14 cellular contexts compared by ENCODE assay signal in the genomic region with DNA sequence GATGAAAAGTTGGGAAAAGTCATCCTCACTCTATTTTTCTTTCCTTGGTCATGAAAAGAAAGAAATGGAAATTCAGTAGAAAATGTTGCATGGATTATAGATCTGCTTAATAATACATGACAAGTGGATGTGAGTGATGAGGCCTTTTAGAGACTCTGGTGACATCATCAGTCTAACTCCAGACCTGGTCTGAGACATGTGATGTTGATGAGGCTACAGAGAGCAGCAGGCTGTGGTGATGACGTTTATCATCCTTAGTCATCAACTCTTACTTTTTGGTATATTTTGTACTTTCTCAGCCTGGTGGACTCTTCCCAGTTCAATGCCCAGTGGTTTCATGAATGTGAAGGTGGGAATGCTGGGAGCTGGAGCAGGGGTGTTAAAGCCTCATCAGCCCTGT.
DNase-seq lines count a peak whose midpoint lies in the region; ATAC-seq and TF ChIP-seq lines count a peak whose summit lies in the region.
"Had no signal": no experiment of that assay in that cellular context is flagged by ENCODE, and none has a peak within 500 bp of the region (broad histone marks: within the 10 kb centered on the region; RNA-seq: fewer than 3 reads in every experiment).

No MANE protein-coding gene starts in this region.

- no peaks in the 10 kb centered on the region for H3K27me3 ChIP-seq in Caco-2 (replicated peaks; ENCODE audit: control insufficient read depth, insufficient read depth, low read length)
- H3K27me3 ChIP-seq in lower lobe of right lung (ENCODE audit: low read depth), result no peaks in the 10 kb centered on the region
- no peaks in the 10 kb centered on the region for H3K27me3 ChIP-seq in stomach
- H3K27me3 ChIP-seq in CD8-positive, alpha-beta memory T cell (ENCODE audit: insufficient read depth, low read length, poor library complexity, severe bottlenecking), result no peaks in the 10 kb centered on the region

- DNase-seq in Caco-2 (no peak), LHCN-M2 (ENCODE audit: low read depth) (peak; percentile 70), dermis blood vessel endothelial cell (peak; percentile 8), lower lobe of right lung (no peak), NCI-H2107 treated with DMSO at 0.1 percent for 48 hours (lab: John Stamatoyannopoulos, UW; ENCODE audit: unreplicated experiment) (no peak), progenitor cell of endocrine pancreas (ENCODE audit: low spot score, unreplicated experiment) (no peak), stomach (no peak)
- DNase-seq in CD8-positive, alpha-beta memory T cell, result no peak
- DNase-seq: amygdala; left cardiac atrium; psoas muscle; stimulated activated CD4-positive, alpha-beta T cell treated with anti-CD3 and anti-CD28 coated beads, Interleukin-1b, Interleukin-23, amount 100 ng/mL, for 48 hours had no signal

- CTCF ChIA-PET in Caco-2 (lab: Charles Lee), result no interaction called here
- CTCF ChIA-PET in CD8-positive, alpha-beta memory T cell (lab: Charles Lee), result no interaction called here

- no peak for TF ChIP-seq CTCF in Caco-2 (IDR thresholded peaks at IDR 0.05; ENCODE audit: insufficient read depth in 1 of 2, low read depth in 1 of 2, low read length in 1 of 2, severe bottlenecking in 1 of 2, unreplicated experiment in 1 of 2)
- no peak for TF ChIP-seq CTCF in lower lobe of right lung (IDR thresholded peaks at IDR 0.05)
- TF ChIP-seq CTCF in progenitor cell of endocrine pancreas (IDR thresholded peaks at IDR 0.05; ENCODE audit: unreplicated experiment), result no peak
- TF ChIP-seq CTCF in stomach (IDR thresholded peaks at IDR 0.05), result no peak

- H3K27ac Mint-ChIP-seq in Caco-2 (ENCODE audit: unreplicated experiment) (peak overlapping the region; percentile 94), progenitor cell of endocrine pancreas (no peak overlapping the region)
- H3K27ac Mint-ChIP-seq in CD8-positive, alpha-beta memory T cell, result no peak overlapping the region
- H3K27ac Mint-ChIP-seq: CD14-positive monocyte had no signal

- H3K9me3 Mint-ChIP-seq in Caco-2 (ENCODE audit: unreplicated experiment) (peaks cover 12% of the 10 kb centered on the region), progenitor cell of endocrine pancreas (ENCODE audit: low read depth) (peaks cover 9% of the 10 kb centered on the region)
- peaks cover 4 to 8% (median 6%) of the 10 kb centered on the region in 5 donors for H3K9me3 Mint-ChIP-seq in CD8-positive, alpha-beta memory T cell

- H3K27ac ChIP-seq in lower lobe of right lung, result peak overlapping the region; percentile 61
- H3K27ac ChIP-seq in stomach, result peak overlapping the region in 2 of 5 donors; percentile 70 to 75
- H3K27ac ChIP-seq in CD8-positive, alpha-beta memory T cell (ENCODE audit: low read depth, low read length), result no peak overlapping the region
- H3K27ac ChIP-seq: psoas muscle had no signal

- peaks cover 18% of the 10 kb centered on the region for H3K4me1 ChIP-seq in Caco-2
- H3K4me1 ChIP-seq in lower lobe of right lung, result no peaks in the 10 kb centered on the region
- peaks cover 6 to 39% (median 22%) of the 10 kb centered on the region in 4 donors for H3K4me1 ChIP-seq in stomach
- H3K4me1 ChIP-seq in CD8-positive, alpha-beta memory T cell (ENCODE audit: insufficient read depth, low read length), result no peaks in the 10 kb centered on the region

- no peak for ATAC-seq in lower lobe of right lung
- ATAC-seq: activated CD4-positive, CD25-positive, alpha-beta regulatory T cell treated with anti-CD3 and anti-CD28 coated beads, Interleukin-2, amount 50 U/mL, for 24 hours had no signal

- H3K4me3 Mint-ChIP-seq in Caco-2 (ENCODE audit: unreplicated experiment), result no peak overlapping the region
- no peak overlapping the region for H3K4me3 Mint-ChIP-seq in progenitor cell of endocrine pancreas (ENCODE audit: low read depth)
- H3K4me3 Mint-ChIP-seq in CD8-positive, alpha-beta memory T cell, result no peak overlapping the region
- H3K4me3 Mint-ChIP-seq: CD14-positive monocyte had no signal

- intact Hi-C loops in Caco-2 (cut with micrococcal nuclease; ENCODE audit: unreplicated experiment), result no loop called here
- intact Hi-C loops in lower lobe of right lung (cut with DNase I), result no loop called here
- intact Hi-C loops in stomach (cut with DNase I; ENCODE audit: low total_unique reads), result no loop called here

- H3K9me3 ChIP-seq in Caco-2 (no peaks in the 10 kb centered on the region), lower lobe of right lung (peaks cover 4% of the 10 kb centered on the region), stomach (peaks cover 0 to 8% (median 0%) of the 10 kb centered on the region in 4 donors)
- no peaks in the 10 kb centered on the region for H3K9me3 ChIP-seq in CD8-positive, alpha-beta memory T cell (ENCODE audit: low read length)

- H3K27me3 Mint-ChIP-seq in Caco-2 (ENCODE audit: insufficient read depth, unreplicated experiment), result no peaks in the 10 kb centered on the region
- H3K27me3 Mint-ChIP-seq in progenitor cell of endocrine pancreas, result no peaks in the 10 kb centered on the region
- H3K27me3 Mint-ChIP-seq in CD8-positive, alpha-beta memory T cell, result no peaks in the 10 kb centered on the region

- H3K4me1 Mint-ChIP-seq in Caco-2 (ENCODE audit: low read depth, unreplicated experiment) (peaks cover 17% of the 10 kb centered on the region), progenitor cell of endocrine pancreas (ENCODE audit: low read depth) (peaks cover 17% of the 10 kb centered on the region)
- H3K4me1 Mint-ChIP-seq in CD8-positive, alpha-beta memory T cell, result no peaks in the 10 kb centered on the region
- H3K4me1 Mint-ChIP-seq: CD14-positive monocyte had no signal

- no TSS peak for BruUV-seq in Caco-2 (replicated peaks; lab: Mats Ljungman, UMichigan)

- TF ChIP-seq EP300 in stomach (IDR thresholded peaks at IDR 0.05), result no peak

- no peak for TF ChIP-seq POLR2A in stomach (IDR thresholded peaks at IDR 0.05)

- H3K36me3 ChIP-seq in Caco-2 (ENCODE audit: control insufficient read depth, insufficient read depth, low read length) (no peaks in the 10 kb centered on the region), lower lobe of right lung (no peaks in the 10 kb centered on the region), stomach (peaks cover 0 to 10% (median 0%) of the 10 kb centered on the region in 4 donors)
- no peaks in the 10 kb centered on the region for H3K36me3 ChIP-seq in CD8-positive, alpha-beta memory T cell (ENCODE audit: insufficient read depth, low read length)

- WGBS in stomach, 5 donors, result 52 to 84% (median 71%) methylated on average over 1 of the region's 1 CpG

- no peak overlapping the region for H3K4me3 ChIP-seq in Caco-2 (ENCODE audit: low read depth, low read length)
- no peak overlapping the region for H3K4me3 ChIP-seq in lower lobe of right lung
- H3K4me3 ChIP-seq in stomach, result no peak overlapping the region
- no peak overlapping the region for H3K4me3 ChIP-seq in CD8-positive, alpha-beta memory T cell (ENCODE audit: low read length)
- H3K4me3 ChIP-seq: psoas muscle had no signal

- H3K36me3 Mint-ChIP-seq in Caco-2 (ENCODE audit: insufficient read depth, unreplicated experiment), result no peaks in the 10 kb centered on the region
- peaks cover 4% of the 10 kb centered on the region for H3K36me3 Mint-ChIP-seq in progenitor cell of endocrine pancreas (ENCODE audit: insufficient read depth)
- H3K36me3 Mint-ChIP-seq in CD8-positive, alpha-beta memory T cell, result peaks cover 0 to 12% (median 1%) of the 10 kb centered on the region in 3 donors

- POLR2A ChIA-PET in Caco-2 (lab: Charles Lee), result no interaction called here
- POLR2A ChIA-PET in CD8-positive, alpha-beta memory T cell (lab: Charles Lee), result no interaction called here

Comparison
In these comparisons a context has a peak if more than half of its experiments do, and no peak if none do; other contexts are left out.
1. DNase-seq: peak in LHCN-M2 (single experiment) and dermis blood vessel endothelial cell (single experiment); none in Caco-2 (0 of 2), lower lobe of right lung (single experiment), NCI-H2107 treated with DMSO at 0.1 percent for 48 hours (single experiment), progenitor cell of endocrine pancreas (single experiment), stomach (single experiment) and CD8-positive, alpha-beta memory T cell (0 of 5).